Comparison of ENCODE assay signal across 17 cellular contexts in the genomic region with DNA sequence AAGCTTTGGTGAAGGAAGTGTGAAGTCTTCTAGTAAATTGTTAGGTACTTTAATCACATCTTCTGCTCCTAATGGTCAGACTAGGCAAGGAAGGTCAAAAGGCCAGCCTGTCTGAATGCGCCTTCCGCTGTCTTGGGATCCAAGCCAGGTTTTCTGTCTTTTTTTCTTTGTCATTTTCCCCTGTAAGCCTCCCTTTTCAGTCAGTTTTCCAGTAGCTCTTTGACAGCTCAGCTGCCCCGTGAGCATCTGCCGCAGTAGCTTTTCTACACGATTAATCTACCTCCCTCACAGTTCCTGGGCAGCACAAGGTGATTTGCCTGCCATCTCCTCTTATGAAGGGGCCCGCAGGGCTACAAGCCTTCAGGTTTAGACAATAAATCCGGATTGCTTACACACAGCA.
A peak's percentile ranks its signal among the peaks of the same experiment; 100 is the strongest.
DNase-seq lines count a peak whose midpoint lies in the region; ATAC-seq and TF ChIP-seq lines count a peak whose summit lies in the region.
"Had no signal": no experiment of that assay in that cellular context is flagged by ENCODE, and none has a peak within 500 bp of the region (broad histone marks: within the 10 kb centered on the region; RNA-seq: fewer than 3 reads in every experiment).

No MANE protein-coding gene starts in this region.

- peak overlapping the region; percentile 61 for H3K4me2 ChIP-seq in neural progenitor cell
- H3K4me2 ChIP-seq: PC-9 had no signal

- H3K9me3 ChIP-seq in endocrine pancreas (ENCODE audit: control insufficient read depth, low read length): no peaks in the 10 kb centered on the region
- no peaks in the 10 kb centered on the region for H3K9me3 ChIP-seq in neural progenitor cell (ENCODE audit: low read depth)
- no peaks in the 10 kb centered on the region for H3K9me3 ChIP-seq in CD4-positive, alpha-beta memory T cell (ENCODE audit: control insufficient read depth in 1 of 2, low read length in 2 of 2)
- H3K9me3 ChIP-seq: Caco-2, vagina had no signal

- CTCF ChIA-PET in CD4-positive, alpha-beta memory T cell (lab: Charles Lee; ENCODE audit: partially characterized antibody): interaction anchor here (2.4 kb wide), 1 partner anchor 11 kb away, joined by 12 read pairs; no protein-coding TSS in a partner anchor

- no peak overlapping the region for H2AFZ ChIP-seq in neural progenitor cell (replicated peaks)
- H2AFZ ChIP-seq: PC-9 had no signal

- peak overlapping the region; percentile 31 for H3K9ac ChIP-seq in endocrine pancreas (ENCODE audit: control insufficient read depth, insufficient read depth, low read length)
- no peak overlapping the region for H3K9ac ChIP-seq in neural progenitor cell

- DNase-seq in KG1 (lab: John Stamatoyannopoulos, UW): peak; percentile 29
- peak; percentile 45 for DNase-seq in NCI-H2227 treated with DMSO at 0.1 percent for 48 hours (lab: John Stamatoyannopoulos, UW)
- peak; percentile 79 for DNase-seq in neural progenitor cell (ENCODE audit: low spot score)
- no peak for DNase-seq in CD4-positive, alpha-beta memory T cell
- no peak for DNase-seq in activated CD4-positive, alpha-beta T cell treated with anti-CD3 and anti-CD28 coated beads, Interleukin-2, amount 10 ng/mL, durations not matched to agents 24 days and 14 days
- no peak for DNase-seq in activated T-cell treated with anti-CD3 and anti-CD28 coated beads, Interleukin-2, amount 50 U/mL, for 72 hours
- DNase-seq: activated CD4-positive, CD25-positive, alpha-beta regulatory T cell; Caco-2; effector CD8-positive, alpha-beta T cell; NCI-H1436 treated with DMSO at 0.1 percent for 48 hours; NCI-H774; PC-9; posterior cingulate gyrus had no signal

- no peak overlapping the region for H3K4me3 Mint-ChIP-seq in neural progenitor cell
- H3K4me3 Mint-ChIP-seq in CD4-positive, alpha-beta memory T cell: no peak overlapping the region
- H3K4me3 Mint-ChIP-seq in activated CD4-positive, alpha-beta T cell treated with anti-CD3 and anti-CD28 coated beads, Interleukin-2, amount 10 ng/mL, durations not matched to agents 24 days and 14 days: no peak overlapping the region
- no peak overlapping the region for H3K4me3 Mint-ChIP-seq in activated T-cell treated with anti-CD3 and anti-CD28 coated beads, Interleukin-2, amount 50 U/mL, for 72 hours

- ATAC-seq in activated T-cell treated with anti-CD3 and anti-CD28 coated beads, Interleukin-2, amount 50 U/mL, for 72 hours (replicated peaks in 1 of 2): no peak

- H3K27me3 ChIP-seq in endocrine pancreas (ENCODE audit: control insufficient read depth, insufficient read depth, low read length) (no peaks in the 10 kb centered on the region), neural progenitor cell (no peaks in the 10 kb centered on the region)
- H3K27me3 ChIP-seq in CD4-positive, alpha-beta memory T cell (ENCODE audit: insufficient read depth, low read length): no peaks in the 10 kb centered on the region
- H3K27me3 ChIP-seq: vagina had no signal

- no peaks in the 10 kb centered on the region for H3K79me2 ChIP-seq in neural progenitor cell (ENCODE audit: low read depth)

- no peak overlapping the region for H3K27ac ChIP-seq in neural progenitor cell
- H3K27ac ChIP-seq in CD4-positive, alpha-beta memory T cell (ENCODE audit: low read depth, low read length): no peak overlapping the region
- H3K27ac ChIP-seq: PC-9, vagina had no signal

- peaks cover 5% of the 10 kb centered on the region for H3K27me3 Mint-ChIP-seq in neural progenitor cell (ENCODE audit: insufficient read depth, low read depth)
- H3K27me3 Mint-ChIP-seq in CD4-positive, alpha-beta memory T cell: peaks cover 6 to 15% of the 10 kb centered on the region in 2 donors
- peaks cover 2% of the 10 kb centered on the region for H3K27me3 Mint-ChIP-seq in activated CD4-positive, alpha-beta T cell treated with anti-CD3 and anti-CD28 coated beads, Interleukin-2, amount 10 ng/mL, durations not matched to agents 24 days and 14 days
- H3K27me3 Mint-ChIP-seq in activated T-cell treated with anti-CD3 and anti-CD28 coated beads, Interleukin-2, amount 50 U/mL, for 72 hours (ENCODE audit: low read depth): no peaks in the 10 kb centered on the region

- no peaks in the 10 kb centered on the region for H3K36me3 Mint-ChIP-seq in neural progenitor cell
- no peaks in the 10 kb centered on the region for H3K36me3 Mint-ChIP-seq in CD4-positive, alpha-beta memory T cell
- peaks cover 9% of the 10 kb centered on the region for H3K36me3 Mint-ChIP-seq in activated CD4-positive, alpha-beta T cell treated with anti-CD3 and anti-CD28 coated beads, Interleukin-2, amount 10 ng/mL, durations not matched to agents 24 days and 14 days (ENCODE audit: low read depth)
- H3K36me3 Mint-ChIP-seq in activated T-cell treated with anti-CD3 and anti-CD28 coated beads, Interleukin-2, amount 50 U/mL, for 72 hours (ENCODE audit: insufficient read depth in 2 of 2): peaks cover 0 to 7% of the 10 kb centered on the region in 2 donors

- H3K9me3 Mint-ChIP-seq in neural progenitor cell: no peaks in the 10 kb centered on the region
- H3K9me3 Mint-ChIP-seq in CD4-positive, alpha-beta memory T cell: peaks cover 0 to 4% (median 0%) of the 10 kb centered on the region in 8 donors
- H3K9me3 Mint-ChIP-seq in activated CD4-positive, alpha-beta T cell treated with anti-CD3 and anti-CD28 coated beads, Interleukin-2, amount 10 ng/mL, durations not matched to agents 24 days and 14 days: peaks cover 10% of the 10 kb centered on the region
- peaks cover 0 to 2% of the 10 kb centered on the region in 2 donors for H3K9me3 Mint-ChIP-seq in activated T-cell treated with anti-CD3 and anti-CD28 coated beads, Interleukin-2, amount 50 U/mL, for 72 hours

- H3K4me1 ChIP-seq in endocrine pancreas (ENCODE audit: control insufficient read depth, insufficient read depth, low read length): no peaks in the 10 kb centered on the region
- peaks cover 12% of the 10 kb centered on the region for H3K4me1 ChIP-seq in neural progenitor cell
- no peaks in the 10 kb centered on the region for H3K4me1 ChIP-seq in CD4-positive, alpha-beta memory T cell (ENCODE audit: insufficient read depth, low read length)

- H3K27ac Mint-ChIP-seq in neural progenitor cell: peak overlapping the region; percentile 20
- peak overlapping the region in 1 of 7 donors; percentile 47 for H3K27ac Mint-ChIP-seq in CD4-positive, alpha-beta memory T cell
- H3K27ac Mint-ChIP-seq in activated CD4-positive, alpha-beta T cell treated with anti-CD3 and anti-CD28 coated beads, Interleukin-2, amount 10 ng/mL, durations not matched to agents 24 days and 14 days: no peak overlapping the region
- H3K27ac Mint-ChIP-seq in activated T-cell treated with anti-CD3 and anti-CD28 coated beads, Interleukin-2, amount 50 U/mL, for 72 hours: no peak overlapping the region
- H3K27ac Mint-ChIP-seq: activated T-helper 2 cell treated with anti-CD3 and anti-CD28 coated beads, Interferon-gamma antibody, Interleukin-2, Interleukin-4, amounts not matched to agents 10 μg/mL and 5 μg/mL and 100 μg/mL, durations not matched to agents 14 hours and 24 hours and 36 hours had no signal

- peaks cover 8% of the 10 kb centered on the region for H3K4me1 Mint-ChIP-seq in neural progenitor cell
- H3K4me1 Mint-ChIP-seq in CD4-positive, alpha-beta memory T cell: peaks cover 0 to 5% (median under 1%) of the 10 kb centered on the region in 4 donors
- H3K4me1 Mint-ChIP-seq in activated CD4-positive, alpha-beta T cell treated with anti-CD3 and anti-CD28 coated beads, Interleukin-2, amount 10 ng/mL, durations not matched to agents 24 days and 14 days: peaks cover 42% of the 10 kb centered on the region
- H3K4me1 Mint-ChIP-seq in activated T-cell treated with anti-CD3 and anti-CD28 coated beads, Interleukin-2, amount 50 U/mL, for 72 hours (ENCODE audit: low read depth): peaks cover 43% of the 10 kb centered on the region

- intact Hi-C loops in CD4-positive, alpha-beta memory T cell (cut with micrococcal nuclease): no loop called here
- intact Hi-C loops in activated CD4-positive, alpha-beta T cell treated with anti-CD3 and anti-CD28 coated beads, Interleukin-2, amount 10 ng/mL, durations not matched to agents 24 days and 14 days (cut with micrococcal nuclease): no loop called here

- H3F3A ChIP-seq in neural progenitor cell (ENCODE audit: low read depth): peaks cover 9% of the 10 kb centered on the region

- no peaks in the 10 kb centered on the region for H4K20me1 ChIP-seq in neural progenitor cell (ENCODE audit: low read depth)

- TF ChIP-seq CTCF in neural progenitor cell (IDR thresholded peaks at IDR 0.05): no peak

- POLR2A ChIA-PET in CD4-positive, alpha-beta memory T cell (lab: Charles Lee; ENCODE audit: partially characterized antibody): no interaction called here

- H3K4me3 ChIP-seq in endocrine pancreas (ENCODE audit: control insufficient read depth, insufficient read depth, low read length) (no peak overlapping the region), neural progenitor cell (no peak overlapping the region)
- no peak overlapping the region for H3K4me3 ChIP-seq in CD4-positive, alpha-beta memory T cell (ENCODE audit: low read length in 2 of 2)
- H3K4me3 ChIP-seq: lung, PC-9, vagina had no signal

- H3K36me3 ChIP-seq in endocrine pancreas (ENCODE audit: control insufficient read depth, insufficient read depth, low read length): no peaks in the 10 kb centered on the region
- H3K36me3 ChIP-seq in neural progenitor cell: no peaks in the 10 kb centered on the region
- no peaks in the 10 kb centered on the region for H3K36me3 ChIP-seq in CD4-positive, alpha-beta memory T cell (ENCODE audit: insufficient read depth, low read length)
- H3K36me3 ChIP-seq: vagina had no signal

Comparison
In these comparisons a context has a peak if more than half of its experiments do, and no peak if none do; other contexts are left out.
1. DNase-seq: peak in KG1 (single experiment), NCI-H2227 treated with DMSO at 0.1 percent for 48 hours (single experiment) and neural progenitor cell (single experiment); none in CD4-positive, alpha-beta memory T cell (0 of 5), activated CD4-positive, alpha-beta T cell treated with anti-CD3 and anti-CD28 coated beads, Interleukin-2, amount 10 ng/mL, durations not matched to agents 24 days and 14 days (single experiment) and activated T-cell treated with anti-CD3 and anti-CD28 coated beads, Interleukin-2, amount 50 U/mL, for 72 hours (0 of 2).